Comparison of ENCODE assay signal across 8 cellular contexts in genomic region chr15:81265256-81265943, GRCh38. TPM values are rescaled to one million over a fixed set of nuclear protein-coding genes. Genes with fewer than 3 reads are reported as not detected.
DNase-seq lines count a peak whose midpoint lies in the region; ATAC-seq and TF ChIP-seq lines count a peak whose summit lies in the region.

No MANE protein-coding gene starts in this region.

- H4K20me1 ChIP-seq in OCI-LY3 (ENCODE audit: insufficient read depth, low read length), result no peaks in the 10 kb centered on the region

- peak overlapping the region in 1 of 2 donors; percentile 10 for H3K4me3 ChIP-seq in right atrium auricular region
- H3K4me3 ChIP-seq in OCI-LY3 (ENCODE audit: low read length), result peak overlapping the region; percentile 76

- TF ChIP-seq CTCF in right atrium auricular region (IDR thresholded peaks at IDR 0.05) (no peak), OCI-LY3 (IDR thresholded peaks at IDR 0.05; ENCODE audit: low read depth, low read length) (no peak)

- peaks cover 0 to 15% of the 10 kb centered on the region in 2 donors for H3K4me1 ChIP-seq in right atrium auricular region
- H3K4me1 ChIP-seq in OCI-LY3 (ENCODE audit: low read length), result peaks cover 20% of the 10 kb centered on the region

- H3K4me2 ChIP-seq in OCI-LY3 (ENCODE audit: low read length), result peak overlapping the region; percentile 93

- no peak for DNase-seq in Right ventricle myocardium superior
- DNase-seq in right atrium auricular region (ENCODE audit: low spot score), result no peak
- no peak for DNase-seq in left cardiac atrium
- DNase-seq in activated gamma-delta T cell (lab: John Stamatoyannopoulos, UW), result no peak
- no peak for DNase-seq in activated effector memory CD4-positive, alpha-beta T cell treated with anti-CD3 and anti-CD28 coated beads, Interleukin-2, amount 50 U/mL, for 16 hours

- peak overlapping the region; percentile 85 for H2AFZ ChIP-seq in OCI-LY3 (ENCODE audit: low read depth, low read length)

- H3K36me3 ChIP-seq in right atrium auricular region (no peaks in the 10 kb centered on the region), OCI-LY3 (replicated peaks; ENCODE audit: low read depth, low read length) (no peaks in the 10 kb centered on the region)

- ATAC-seq in Right ventricle myocardium superior (ENCODE audit: poor library complexity) (peak; percentile 40), left cardiac atrium (peak; percentile 23 to 48), HG03095 (IDR thresholded peaks at IDR 0.05; ENCODE audit: unreplicated experiment) (no peak), GM19463 (IDR thresholded peaks at IDR 0.05; ENCODE audit: unreplicated experiment) (no peak)

- H3K9me3 ChIP-seq in right atrium auricular region (no peaks in the 10 kb centered on the region), OCI-LY3 (ENCODE audit: insufficient read depth, low read length) (no peaks in the 10 kb centered on the region)

- intact Hi-C loops in Right ventricle myocardium superior (cut with DNase I), result loop anchor here (10.0 kb wide), 1 partner anchor 291 kb away; no protein-coding TSS in a partner anchor
- intact Hi-C loops in left cardiac atrium (cut with DNase I), result loop anchor here (5.0 kb wide), 2 partner anchors 158 to 288 kb away; no protein-coding TSS in a partner anchor

- H3K79me2 ChIP-seq in OCI-LY3 (ENCODE audit: low read length), result no peaks in the 10 kb centered on the region

- H3K9ac ChIP-seq in OCI-LY3 (ENCODE audit: low read length), result peak overlapping the region; percentile 66

- H3K27ac ChIP-seq in right atrium auricular region (no peak overlapping the region), OCI-LY3 (ENCODE audit: low read length) (no peak overlapping the region)

- H3K27me3 ChIP-seq in right atrium auricular region, result no peaks in the 10 kb centered on the region
- no peaks in the 10 kb centered on the region for H3K27me3 ChIP-seq in OCI-LY3 (ENCODE audit: low read depth, low read length)

RNA-seq across cellular contexts. Expression of gene STARD5, which starts 58.5 kb away (rescaled TPM):
- total RNA-seq in Right ventricle myocardium superior (2.3 TPM), right atrium auricular region (1 to 10 TPM; 2.2 to 3.0 TPM), left cardiac atrium (1 to 10 TPM; 2.0 to 5.7 TPM)

Comparison
In these comparisons a context has a peak if more than half of its experiments do, and no peak if none do; other contexts are left out.
1. ATAC-seq: peak in Right ventricle myocardium superior (single experiment) and left cardiac atrium (2 of 2); none in HG03095 (single experiment) and GM19463 (single experiment).